Comparison of ENCODE assay signal across 8 cellular contexts in the genomic region with DNA sequence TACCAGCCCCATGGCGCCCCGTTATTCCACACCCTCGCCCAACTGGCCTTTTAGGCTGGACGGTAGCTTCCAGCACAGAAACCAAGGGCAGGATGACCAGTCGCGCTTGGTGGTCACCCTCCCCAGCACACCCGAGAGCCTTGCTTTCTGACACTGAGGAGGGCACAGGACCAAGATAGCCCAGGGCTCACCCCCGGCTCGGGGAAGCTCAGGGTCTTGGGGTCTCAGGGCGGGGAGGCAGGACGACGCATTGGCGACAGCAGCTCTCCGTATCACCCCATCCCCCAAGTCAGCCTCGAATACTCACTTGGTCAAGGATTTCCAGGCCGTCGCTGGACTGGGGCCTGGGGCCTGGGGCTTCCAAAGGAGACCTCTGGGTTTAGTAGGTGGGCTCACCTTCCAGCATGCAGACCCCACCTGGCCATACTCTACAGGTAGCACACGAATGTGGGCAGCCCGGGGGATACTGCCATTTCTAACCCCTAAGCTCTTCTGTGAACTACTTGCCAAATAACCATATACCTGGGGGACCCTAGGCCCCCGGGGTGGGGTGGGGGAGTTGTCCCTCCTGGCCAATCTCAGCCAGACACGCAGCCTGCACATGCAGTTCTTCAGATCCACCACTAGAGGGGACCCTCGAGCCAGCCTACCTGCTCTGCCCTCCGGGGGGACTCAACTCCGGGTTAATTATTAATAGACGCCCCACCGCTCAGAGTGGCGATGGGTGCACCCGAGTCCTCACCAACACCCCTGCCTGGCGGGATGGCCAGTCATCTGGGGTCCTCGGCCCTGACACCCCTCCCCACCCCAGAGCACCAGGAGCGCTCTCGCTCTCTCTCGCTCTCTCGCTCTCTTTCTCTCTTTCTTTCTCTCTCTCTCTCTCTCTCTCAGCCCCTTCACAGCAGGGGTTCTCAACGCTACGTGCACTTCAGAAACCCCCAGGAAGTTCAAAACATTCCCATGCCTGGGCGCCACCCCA. TPM values are rescaled to one million over a fixed set of nuclear protein-coding genes. Genes with fewer than 3 reads are reported as not detected.
DNase-seq lines count a peak whose midpoint lies in the region; ATAC-seq and TF ChIP-seq lines count a peak whose summit lies in the region.

No MANE protein-coding gene starts in this region.

- H3K9me3 Mint-ChIP-seq in activated T-cell treated with anti-CD3 and anti-CD28 coated beads, Interleukin-2, amount 50 U/mL, for 4 hours, result no peaks in the 10 kb centered on the region

- no peak overlapping the region for H3K27ac ChIP-seq in neutrophil

- H3K4me1 Mint-ChIP-seq in activated T-cell treated with anti-CD3 and anti-CD28 coated beads, Interleukin-2, amount 50 U/mL, for 4 hours (ENCODE audit: low read depth), result peaks cover 5% of the 10 kb centered on the region

- H3K36me3 Mint-ChIP-seq in activated T-cell treated with anti-CD3 and anti-CD28 coated beads, Interleukin-2, amount 50 U/mL, for 4 hours (ENCODE audit: insufficient read depth), result no peaks in the 10 kb centered on the region

- peaks cover 3% of the 10 kb centered on the region for H3K27me3 ChIP-seq in neutrophil

- peaks cover 8% of the 10 kb centered on the region in 2 experiments for H3K4me1 ChIP-seq in neutrophil (ENCODE audit: control insufficient read depth in 1 of 2, insufficient read depth in 1 of 2, low read depth in 1 of 2, low read length in 1 of 2)

- H3K9me3 ChIP-seq in neutrophil, result no peaks in the 10 kb centered on the region

- peak; percentile 94 for TF ChIP-seq CTCF in AG09319 (IDR thresholded peaks at IDR 0.05; ENCODE audit: low read depth, low read length)
- TF ChIP-seq CTCF in GM13976 (IDR thresholded peaks at IDR 0.05; ENCODE audit: borderline replicate concordance, control extremely low read depth, extremely low read depth, insufficient read depth, missing control alignments), result peak; percentile 85
- TF ChIP-seq CTCF in fibroblast of pulmonary artery (IDR thresholded peaks at IDR 0.05; ENCODE audit: low read length, missing control alignments), result peak; percentile 91
- peak; percentile 97 for TF ChIP-seq CTCF in neutrophil (IDR thresholded peaks at IDR 0.05)

- in situ Hi-C loops in GM13976 (cut with MboI; ENCODE audit: low sequenced_read_pairs, unreplicated experiment), result no loop called here

- H3K36me3 ChIP-seq in neutrophil, result no peaks in the 10 kb centered on the region

- no peak overlapping the region for H3K4me3 Mint-ChIP-seq in activated T-cell treated with anti-CD3 and anti-CD28 coated beads, Interleukin-2, amount 50 U/mL, for 4 hours

- no peaks in the 10 kb centered on the region for H3K27me3 Mint-ChIP-seq in activated T-cell treated with anti-CD3 and anti-CD28 coated beads, Interleukin-2, amount 50 U/mL, for 4 hours (ENCODE audit: low read depth)

- H3K4me3 ChIP-seq in fibroblast of pulmonary artery (replicated peaks; ENCODE audit: low read depth, low read length) (no peak overlapping the region), neutrophil (ENCODE audit: low read depth in 1 of 2, low read length in 1 of 2) (no peak overlapping the region)

- ATAC-seq in activated T-cell treated with anti-CD3 and anti-CD28 coated beads, Interleukin-2, amount 50 U/mL, for 4 hours, result peak; percentile 58 to 66
- ATAC-seq in GM19328 (IDR thresholded peaks at IDR 0.05; ENCODE audit: unreplicated experiment) (no peak), HG02884 (IDR thresholded peaks at IDR 0.05; ENCODE audit: unreplicated experiment) (no peak)

- no peak for DNase-seq in AG09319 (ENCODE audit: extremely low read depth, low read depth)
- peak; percentile 93 for DNase-seq in GM13976 (ENCODE audit: low spot score)
- peak; percentile 39 for DNase-seq in NCI-H774 (lab: John Stamatoyannopoulos, UW)
- peak; percentile 60 for DNase-seq in activated T-cell treated with anti-CD3 and anti-CD28 coated beads, Interleukin-2, amount 50 U/mL, for 4 hours
- DNase-seq in fibroblast of pulmonary artery (ENCODE audit: low read depth), result peak; percentile 53

RNA-seq across cellular contexts. Expression of a gene that starts 30.0 kb away (rescaled TPM):
- total RNA-seq in activated T-cell treated with anti-CD3 and anti-CD28 coated beads, Interleukin-2, amount 50 U/mL, for 4 hours, result 1 to 10 TPM; 2.2 to 3.3 (median 2.6) TPM

RNA-seq across cellular contexts. Expression of a gene that starts 30.8 kb away (rescaled TPM):
- under 1 TPM; 0.25 to 0.98 (median 0.29) TPM for total RNA-seq in activated T-cell treated with anti-CD3 and anti-CD28 coated beads, Interleukin-2, amount 50 U/mL, for 4 hours

Comparison
In these comparisons a context has a peak if more than half of its experiments do, and no peak if none do; other contexts are left out.
1. ATAC-seq: peak in activated T-cell treated with anti-CD3 and anti-CD28 coated beads, Interleukin-2, amount 50 U/mL, for 4 hours (2 of 2); none in GM19328 (single experiment) and HG02884 (single experiment).
2. Peak in every context shown above with its lines, with median percentiles within 50 percentile points of each other: CTCF ChIP-seq.